Comparison of ENCODE assay signal across 9 cellular contexts in genomic region chr16:57985204-57986121, GRCh38. TPM values are rescaled to one million over a fixed set of nuclear protein-coding genes. Genes with fewer than 3 reads are reported as not detected.
DNase-seq lines count a peak whose midpoint lies in the region; ATAC-seq lines count a peak whose summit lies in the region.
"Had no signal": no experiment of that assay in that cellular context is flagged by ENCODE, and none has a peak within 500 bp of the region (broad histone marks: within the 10 kb centered on the region; RNA-seq: fewer than 3 reads in every experiment).

No MANE protein-coding gene starts in this region.

- intact Hi-C loops in activated CD4-positive, alpha-beta T cell treated with anti-CD3 and anti-CD28 coated beads for 36 hours (cut with DNase I, micrococcal nuclease): loop anchor here (1.0 to 2.0 kb wide), 6 partner anchors 16 to 264 kb away; partner anchors contain the start of genes USB1 (in 2 of the 2), CFAP20 (in 1 of the 2) and MMP15 (in 1 of the 2)
- intact Hi-C loops in activated T-helper 1 cell treated with anti-CD3 and anti-CD28 coated beads, Interleukin-12 subunit alpha, Interleukin-12 subunit beta, Interleukin-2, Interleukin-4 antibody, amounts not matched to agents 30 ng/mL and 10 ng/mL and 1 ng/mL, durations not matched to agents 14 hours and 24 hours and 36 hours (cut with micrococcal nuclease): loop anchor here (1.0 to 2.0 kb wide), 6 partner anchors 16 to 250 kb away; partner anchors contain the start of genes CFAP20, KATNB1, MMP15 and USB1

- H3K9me3 Mint-ChIP-seq in activated CD4-positive, alpha-beta T cell treated with anti-CD3 and anti-CD28 coated beads for 36 hours (ENCODE audit: low read depth): no peaks in the 10 kb centered on the region
- H3K9me3 Mint-ChIP-seq in activated T-helper 1 cell treated with anti-CD3 and anti-CD28 coated beads, Interleukin-12 subunit alpha, Interleukin-12 subunit beta, Interleukin-2, Interleukin-4 antibody, amounts not matched to agents 30 ng/mL and 10 ng/mL and 1 ng/mL, durations not matched to agents 14 hours and 24 hours and 36 hours: no peaks in the 10 kb centered on the region
- H3K9me3 Mint-ChIP-seq in stimulated activated effector memory CD8-positive, alpha-beta T cell treated with anti-CD3 and anti-CD28 coated beads, Interleukin-12 subunit alpha, Interleukin-12 subunit beta, amount 100 ng/mL, for 72 hours: no peaks in the 10 kb centered on the region

- POLR2A ChIA-PET in activated CD4-positive, alpha-beta T cell treated with anti-CD3 and anti-CD28 coated beads for 36 hours (lab: Charles Lee): no interaction called here

- H3K36me3 Mint-ChIP-seq in activated CD4-positive, alpha-beta T cell treated with anti-CD3 and anti-CD28 coated beads for 36 hours (ENCODE audit: low read depth): no peaks in the 10 kb centered on the region
- H3K36me3 Mint-ChIP-seq in activated T-helper 1 cell treated with anti-CD3 and anti-CD28 coated beads, Interleukin-12 subunit alpha, Interleukin-12 subunit beta, Interleukin-2, Interleukin-4 antibody, amounts not matched to agents 30 ng/mL and 10 ng/mL and 1 ng/mL, durations not matched to agents 14 hours and 24 hours and 36 hours (ENCODE audit: low read depth): no peaks in the 10 kb centered on the region
- no peaks in the 10 kb centered on the region for H3K36me3 Mint-ChIP-seq in stimulated activated effector memory CD8-positive, alpha-beta T cell treated with anti-CD3 and anti-CD28 coated beads, Interleukin-12 subunit alpha, Interleukin-12 subunit beta, amount 100 ng/mL, for 72 hours

- H3K27ac Mint-ChIP-seq in activated CD4-positive, alpha-beta T cell treated with anti-CD3 and anti-CD28 coated beads for 36 hours: peak overlapping the region; percentile 25
- H3K27ac Mint-ChIP-seq in activated T-helper 1 cell treated with anti-CD3 and anti-CD28 coated beads, Interleukin-12 subunit alpha, Interleukin-12 subunit beta, Interleukin-2, Interleukin-4 antibody, amounts not matched to agents 30 ng/mL and 10 ng/mL and 1 ng/mL, durations not matched to agents 14 hours and 24 hours and 36 hours: no peak overlapping the region
- peak overlapping the region; percentile 89 for H3K27ac Mint-ChIP-seq in stimulated activated effector memory CD8-positive, alpha-beta T cell treated with anti-CD3 and anti-CD28 coated beads, Interleukin-12 subunit alpha, Interleukin-12 subunit beta, amount 100 ng/mL, for 72 hours

- peak; percentile 50 for ATAC-seq in activated CD4-positive, alpha-beta T cell treated with anti-CD3 and anti-CD28 coated beads for 36 hours
- peak; percentile 73 for ATAC-seq in stimulated activated effector memory CD8-positive, alpha-beta T cell treated with anti-CD3 and anti-CD28 coated beads, Interleukin-12 subunit alpha, Interleukin-12 subunit beta, amount 100 ng/mL, for 72 hours

- H3K4me3 ChIP-seq in iPS-18c (ENCODE audit: insufficient read depth, low read depth, low read length): peak overlapping the region; percentile 61

- H3K9me3 ChIP-seq in iPS-18c (ENCODE audit: control insufficient read depth, insufficient read depth, low read length): no peaks in the 10 kb centered on the region

- peak overlapping the region; percentile 76 for H3K4me3 Mint-ChIP-seq in activated CD4-positive, alpha-beta T cell treated with anti-CD3 and anti-CD28 coated beads for 36 hours
- H3K4me3 Mint-ChIP-seq in activated T-helper 1 cell treated with anti-CD3 and anti-CD28 coated beads, Interleukin-12 subunit alpha, Interleukin-12 subunit beta, Interleukin-2, Interleukin-4 antibody, amounts not matched to agents 30 ng/mL and 10 ng/mL and 1 ng/mL, durations not matched to agents 14 hours and 24 hours and 36 hours: peak overlapping the region; percentile 85
- peak overlapping the region; percentile 87 for H3K4me3 Mint-ChIP-seq in stimulated activated effector memory CD8-positive, alpha-beta T cell treated with anti-CD3 and anti-CD28 coated beads, Interleukin-12 subunit alpha, Interleukin-12 subunit beta, amount 100 ng/mL, for 72 hours

- peak; percentile 47 for DNase-seq in activated CD4-positive, alpha-beta T cell treated with anti-CD3 and anti-CD28 coated beads for 36 hours
- no peak for DNase-seq in activated CD4-positive, alpha-beta T cell treated with anti-CD3 and anti-CD28 coated beads for 48 hours
- no peak for DNase-seq in activated T-helper 1 cell treated with anti-CD3 and anti-CD28 coated beads, Interleukin-12 subunit alpha, Interleukin-12 subunit beta, Interleukin-2, Interleukin-4 antibody, amounts not matched to agents 30 ng/mL and 10 ng/mL and 1 ng/mL, durations not matched to agents 14 hours and 24 hours and 36 hours (ENCODE audit: low spot score)
- DNase-seq in stimulated activated effector memory CD8-positive, alpha-beta T cell treated with anti-CD3 and anti-CD28 coated beads, Interleukin-12 subunit alpha, Interleukin-12 subunit beta, amount 100 ng/mL, for 72 hours (ENCODE audit: low spot score in 2 of 2): no peak
- DNase-seq in OCI-M1 (lab: John Stamatoyannopoulos, UW) (no peak), A172 (ENCODE audit: low spot score) (no peak), COLO668 (lab: John Stamatoyannopoulos, UW; ENCODE audit: unreplicated experiment) (no peak)

- CTCF ChIA-PET in activated CD4-positive, alpha-beta T cell treated with anti-CD3 and anti-CD28 coated beads for 36 hours (lab: Charles Lee): interaction anchor here (0.6 kb wide), 1 partner anchor 129 kb away, joined by 4 read pairs; no protein-coding TSS in a partner anchor

- no peaks in the 10 kb centered on the region for H3K27me3 Mint-ChIP-seq in activated CD4-positive, alpha-beta T cell treated with anti-CD3 and anti-CD28 coated beads for 36 hours
- peaks cover 11% of the 10 kb centered on the region for H3K27me3 Mint-ChIP-seq in activated T-helper 1 cell treated with anti-CD3 and anti-CD28 coated beads, Interleukin-12 subunit alpha, Interleukin-12 subunit beta, Interleukin-2, Interleukin-4 antibody, amounts not matched to agents 30 ng/mL and 10 ng/mL and 1 ng/mL, durations not matched to agents 14 hours and 24 hours and 36 hours (ENCODE audit: insufficient read depth)

- H3K4me1 Mint-ChIP-seq in activated CD4-positive, alpha-beta T cell treated with anti-CD3 and anti-CD28 coated beads for 36 hours: peaks cover 7% of the 10 kb centered on the region
- no peaks in the 10 kb centered on the region for H3K4me1 Mint-ChIP-seq in activated T-helper 1 cell treated with anti-CD3 and anti-CD28 coated beads, Interleukin-12 subunit alpha, Interleukin-12 subunit beta, Interleukin-2, Interleukin-4 antibody, amounts not matched to agents 30 ng/mL and 10 ng/mL and 1 ng/mL, durations not matched to agents 14 hours and 24 hours and 36 hours (ENCODE audit: low read depth)
- H3K4me1 Mint-ChIP-seq in stimulated activated effector memory CD8-positive, alpha-beta T cell treated with anti-CD3 and anti-CD28 coated beads, Interleukin-12 subunit alpha, Interleukin-12 subunit beta, amount 100 ng/mL, for 72 hours: peaks cover 15% of the 10 kb centered on the region

RNA-seq across cellular contexts. Expression of gene CNGB1, which starts 14.5 kb away (rescaled TPM):
- total RNA-seq in activated CD4-positive, alpha-beta T cell treated with anti-CD3 and anti-CD28 coated beads for 36 hours: not detected
- total RNA-seq in activated T-helper 1 cell treated with anti-CD3 and anti-CD28 coated beads, Interleukin-12 subunit alpha, Interleukin-12 subunit beta, Interleukin-2, Interleukin-4 antibody, amounts not matched to agents 30 ng/mL and 10 ng/mL and 1 ng/mL, durations not matched to agents 14 hours and 24 hours and 36 hours: not detected in 2 replicates
- 0.12 TPM in 1 of 2 replicates, not detected in the other for total RNA-seq in A172 (2014; rRNA removed; shearing (Covaris generic))
- total RNA-seq: SK-MEL-5 had no signal

RNA-seq across cellular contexts. Expression of gene ZNF319, which starts 15.0 kb away (rescaled TPM):
- total RNA-seq in activated CD4-positive, alpha-beta T cell treated with anti-CD3 and anti-CD28 coated beads for 36 hours: 1 to 10 TPM; 5.3 to 6.6 TPM
- total RNA-seq in activated T-helper 1 cell treated with anti-CD3 and anti-CD28 coated beads, Interleukin-12 subunit alpha, Interleukin-12 subunit beta, Interleukin-2, Interleukin-4 antibody, amounts not matched to agents 30 ng/mL and 10 ng/mL and 1 ng/mL, durations not matched to agents 14 hours and 24 hours and 36 hours: 8.5 and 9.1 TPM in 2 replicates
- total RNA-seq in A172 (2014; rRNA removed; shearing (Covaris generic)): 4.0 and 5.1 TPM in 2 replicates

RNA-seq across cellular contexts. Expression of gene USB1, which starts 15.7 kb away (rescaled TPM):
- total RNA-seq in activated CD4-positive, alpha-beta T cell treated with anti-CD3 and anti-CD28 coated beads for 36 hours: 10 to 100 TPM; 37.3 to 38.5 TPM
- 60.8 and 63.0 TPM in 2 replicates for total RNA-seq in activated T-helper 1 cell treated with anti-CD3 and anti-CD28 coated beads, Interleukin-12 subunit alpha, Interleukin-12 subunit beta, Interleukin-2, Interleukin-4 antibody, amounts not matched to agents 30 ng/mL and 10 ng/mL and 1 ng/mL, durations not matched to agents 14 hours and 24 hours and 36 hours
- 15.5 and 20.6 TPM in 2 replicates for total RNA-seq in A172 (2014; rRNA removed; shearing (Covaris generic))

RNA-seq across cellular contexts. Expression of gene MMP15, which starts 40.1 kb away (rescaled TPM):
- under 1 TPM; 0.19 to 0.43 TPM for total RNA-seq in activated CD4-positive, alpha-beta T cell treated with anti-CD3 and anti-CD28 coated beads for 36 hours
- 1.1 and 1.3 TPM in 2 replicates for total RNA-seq in activated T-helper 1 cell treated with anti-CD3 and anti-CD28 coated beads, Interleukin-12 subunit alpha, Interleukin-12 subunit beta, Interleukin-2, Interleukin-4 antibody, amounts not matched to agents 30 ng/mL and 10 ng/mL and 1 ng/mL, durations not matched to agents 14 hours and 24 hours and 36 hours
- total RNA-seq in A172 (2014; rRNA removed; shearing (Covaris generic)): 6.4 and 8.0 TPM in 2 replicates
